Comparison of ENCODE assay signal across 14 cellular contexts in the genomic region with DNA sequence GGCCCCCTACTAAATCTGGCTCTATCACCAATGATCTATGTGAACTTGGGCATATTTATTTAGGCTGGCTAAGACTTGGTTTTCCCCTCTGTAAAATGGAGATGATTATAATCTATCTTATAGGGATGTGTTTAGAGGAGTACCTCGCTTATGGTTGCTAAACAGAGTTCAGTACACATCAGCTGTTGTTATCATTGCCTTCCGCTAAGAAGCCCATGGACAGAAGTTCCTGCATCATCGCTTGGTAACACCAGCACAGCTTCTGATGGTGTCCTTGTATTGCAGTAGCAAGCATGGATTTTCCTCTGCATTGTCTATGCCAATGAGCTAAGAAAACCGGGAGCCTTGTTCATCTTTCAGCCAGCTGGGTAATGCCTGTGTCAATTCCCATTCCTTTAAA.
"Had no signal": no experiment of that assay in that cellular context is flagged by ENCODE, and none has a peak within 500 bp of the region (broad histone marks: within the 10 kb centered on the region; RNA-seq: fewer than 3 reads in every experiment).

No MANE protein-coding gene starts in this region.

- H3K4me3 ChIP-seq: adrenal gland, left ventricle myocardium inferior had no signal

- H3K9me3 ChIP-seq: adrenal gland, left ventricle myocardium inferior had no signal

- H3K36me3 ChIP-seq: adrenal gland, left ventricle myocardium inferior had no signal

- H3K27me3 Mint-ChIP-seq: activated naive CD8-positive, alpha-beta T cell; activated T-cell treated with anti-CD3 and anti-CD28 coated beads, Interleukin-2, amount 50 U/mL, for 24 hours had no signal

- H3K9me3 Mint-ChIP-seq: activated T-cell treated with anti-CD3 and anti-CD28 coated beads, Interleukin-2, amount 50 U/mL, for 24 hours; nephron had no signal

- DNase-seq: activated naive CD4-positive, alpha-beta T cell; activated T-cell treated with anti-CD3 and anti-CD28 coated beads, Interleukin-2, amount 50 U/mL, for 24 hours; cerebellar nuclear complex; erythroblast; left ventricle myocardium inferior; stimulated activated CD4-positive, alpha-beta T cell treated with anti-CD3 and anti-CD28 coated beads, Interleukin-4, amount 100 ng/mL, for 1 hour; stimulated activated naive CD8-positive, alpha-beta T cell treated with anti-CD3 and anti-CD28 coated beads, Interleukin-15, Interleukin-2, amounts not matched to agents 100 U/mL and 50 U/mL, for 24 hours; T-helper 9 cell had no signal

- ATAC-seq: sciatic nerve; stimulated activated naive CD8-positive, alpha-beta T cell treated with anti-CD3 and anti-CD28 coated beads, Interleukin-15, Interleukin-2, amounts not matched to agents 100 U/mL and 50 U/mL, for 24 hours had no signal

- H3K36me3 Mint-ChIP-seq: activated naive CD8-positive, alpha-beta T cell had no signal

- H3K4me3 Mint-ChIP-seq: activated naive CD8-positive, alpha-beta T cell; activated T-cell treated with anti-CD3 and anti-CD28 coated beads, Interleukin-2, amount 50 U/mL, for 24 hours; nephron had no signal

- H3K4me1 ChIP-seq: foreskin keratinocyte, left ventricle myocardium inferior had no signal

- H3K27ac Mint-ChIP-seq: activated naive CD8-positive, alpha-beta T cell; activated T-cell treated with anti-CD3 and anti-CD28 coated beads, Interleukin-2, amount 50 U/mL, for 24 hours; activated T-helper 2 cell treated with anti-CD3 and anti-CD28 coated beads, Interferon-gamma antibody, Interleukin-2, Interleukin-4, amounts not matched to agents 10 μg/mL and 5 μg/mL and 100 μg/mL, durations not matched to agents 14 hours and 24 hours and 36 hours had no signal

- H3K27me3 ChIP-seq: adrenal gland had no signal

- H3K27ac ChIP-seq: adrenal gland, foreskin keratinocyte, left ventricle myocardium inferior had no signal
